In the genomic region with DNA sequence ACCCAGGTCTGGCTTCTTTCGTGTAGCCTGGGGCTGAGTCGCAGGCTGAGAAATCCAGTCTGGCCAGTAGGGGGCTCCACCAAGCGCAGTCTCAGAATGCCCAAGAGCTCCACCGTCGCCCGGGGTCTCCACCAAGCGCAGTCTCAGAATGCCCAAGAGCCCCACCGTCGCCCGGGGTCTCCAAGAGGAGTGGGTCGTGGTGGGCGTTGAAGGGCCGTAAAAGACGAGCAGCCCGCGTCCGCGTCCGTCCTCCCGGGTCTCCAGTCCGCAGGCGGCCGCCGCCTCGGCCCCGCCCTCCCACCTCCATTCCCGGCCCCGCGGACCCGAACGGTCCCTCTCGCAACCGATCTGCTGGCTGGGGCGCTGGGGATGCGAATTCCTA, we compare ENCODE assay signal across 8 cellular contexts. TPM values are rescaled to one million over a fixed set of nuclear protein-coding genes. Genes with fewer than 3 reads are reported as not detected.
DNase-seq lines count a peak whose midpoint lies in the region; ATAC-seq lines count a peak whose summit lies in the region.

No MANE protein-coding gene starts in this region.

- DNase-seq in ACHN (peak; percentile 88), NCI-H2196 (lab: John Stamatoyannopoulos, UW; ENCODE audit: unreplicated experiment) (peak; percentile 83), cerebellum (ENCODE audit: low spot score) (peak; percentile 78), kidney tubule cell (ENCODE audit: low spot score) (peak; percentile 84)
- DNase-seq in activated CD4-positive, alpha-beta T cell treated with anti-CD3 and anti-CD28 coated beads for 1 hour: peak; percentile 81
- DNase-seq in stimulated activated CD4-positive, alpha-beta T cell treated with anti-CD3 and anti-CD28 coated beads, Interleukin-15, amount 100 ng/mL, for 48 hours (ENCODE audit: low read depth in 2 of 2): peak; percentile 68 to 80

- peak; percentile 41 for ATAC-seq in GM18858 (IDR thresholded peaks at IDR 0.05; ENCODE audit: unreplicated experiment)
- peak; percentile 57 for ATAC-seq in HG03066 (IDR thresholded peaks at IDR 0.05; ENCODE audit: low read depth, unreplicated experiment)

- in situ Hi-C loops in ACHN (cut with HindIII; ENCODE audit: low pct_ligation_motif_present, low pct_unique_long_range_greater_than_20kb, low sequenced_read_pairs): no loop called here

RNA-seq across cellular contexts. Expression of a gene that starts 0.9 kb away (rescaled TPM):
- total RNA-seq in cerebellum: 17.4 TPM

RNA-seq across cellular contexts. Expression of a gene that starts 17.7 kb away (rescaled TPM):
- 42.6 TPM for total RNA-seq in cerebellum

RNA-seq across cellular contexts. Expression of a gene that starts 28.4 kb away (rescaled TPM):
- total RNA-seq in cerebellum: 1.6 TPM

Comparison
In these comparisons a context has a peak if more than half of its experiments do, and no peak if none do; other contexts are left out.
1. Peak in every context shown above with its lines: DNase-seq and ATAC-seq.